In genomic region chr17:18248300-18248731, GRCh38 we compare ENCODE assay signal across 9 cellular contexts. TPM values are rescaled to one million over a fixed set of nuclear protein-coding genes. Genes with fewer than 3 reads are reported as not detected.
DNase-seq lines count a peak whose midpoint lies in the region; ATAC-seq and TF ChIP-seq lines count a peak whose summit lies in the region.
"Had no signal": no experiment of that assay in that cellular context is flagged by ENCODE, and none has a peak within 500 bp of the region (broad histone marks: within the 10 kb centered on the region; RNA-seq: fewer than 3 reads in every experiment).

No MANE protein-coding gene starts in this region.

- no peak overlapping the region for H3K4me2 ChIP-seq in MM.1S (ENCODE audit: low read depth, low read length)

- no peak overlapping the region for H3K9ac ChIP-seq in MM.1S (ENCODE audit: low read length)

- no peak overlapping the region for H3K4me3 ChIP-seq in MM.1S (ENCODE audit: low read length)

- intact Hi-C loops in Right ventricle myocardium superior (cut with DNase I): no loop called here

- H3K9me3 Mint-ChIP-seq in activated naive CD8-positive, alpha-beta T cell treated with anti-CD3 and anti-CD28 coated beads, Interleukin-2, amount 10 ng/mL, durations not matched to agents 7 days and 5 days: no peaks in the 10 kb centered on the region
- H3K9me3 Mint-ChIP-seq: dendritic cell treated with granulocyte-macrophage colony-stimulating factor and Interleukin-4, amounts not matched to agents 40 ng/mL and 50 ng/mL, for 4 days had no signal

- H3K79me2 ChIP-seq in MM.1S (ENCODE audit: low read length): no peaks in the 10 kb centered on the region

- ATAC-seq in activated naive CD8-positive, alpha-beta T cell treated with anti-CD3 and anti-CD28 coated beads, Interleukin-2, amount 10 ng/mL, durations not matched to agents 7 days and 5 days (ENCODE audit: low read depth): peak; percentile 73
- ATAC-seq in Right ventricle myocardium superior (ENCODE audit: poor library complexity) (peak; percentile 64), HG03439 (IDR thresholded peaks at IDR 0.05; ENCODE audit: unreplicated experiment) (no peak), GM19395 (IDR thresholded peaks at IDR 0.05; ENCODE audit: unreplicated experiment) (no peak)

- no peaks in the 10 kb centered on the region for H3K9me2 ChIP-seq in MM.1S (replicated peaks; ENCODE audit: insufficient read depth, low read length)

- H3K4me1 ChIP-seq in MM.1S (ENCODE audit: low read length): no peaks in the 10 kb centered on the region

- peak; percentile 73 for TF ChIP-seq CTCF in MM.1S (IDR thresholded peaks at IDR 0.05; ENCODE audit: low read length)

- H3K27ac Mint-ChIP-seq in activated naive CD8-positive, alpha-beta T cell treated with anti-CD3 and anti-CD28 coated beads, Interleukin-2, amount 10 ng/mL, durations not matched to agents 7 days and 5 days: no peak overlapping the region
- H3K27ac Mint-ChIP-seq: dendritic cell treated with granulocyte-macrophage colony-stimulating factor and Interleukin-4, amounts not matched to agents 40 ng/mL and 50 ng/mL, for 4 days had no signal

- no peaks in the 10 kb centered on the region; the same call in 1 of the 2 replicates for H3K36me3 ChIP-seq in MM.1S (replicated peaks; ENCODE audit: insufficient read depth, low read length)

- H4K20me1 ChIP-seq in MM.1S (ENCODE audit: insufficient read depth, low read length): no peaks in the 10 kb centered on the region

- H3K9me3 ChIP-seq in MM.1S (replicated peaks; ENCODE audit: insufficient read depth, low read length): no peaks in the 10 kb centered on the region

- POLR2A ChIA-PET in activated naive CD8-positive, alpha-beta T cell treated with anti-CD3 and anti-CD28 coated beads, Interleukin-2, amount 10 ng/mL, durations not matched to agents 7 days and 5 days (lab: Charles Lee): interaction anchor here (1.7 kb wide), 1 partner anchor 25 kb away, joined by 3 read pairs; no protein-coding TSS in a partner anchor

- no peaks in the 10 kb centered on the region for H3K27me3 Mint-ChIP-seq in activated naive CD8-positive, alpha-beta T cell treated with anti-CD3 and anti-CD28 coated beads, Interleukin-2, amount 10 ng/mL, durations not matched to agents 7 days and 5 days
- H3K27me3 Mint-ChIP-seq: dendritic cell treated with granulocyte-macrophage colony-stimulating factor and Interleukin-4, amounts not matched to agents 40 ng/mL and 50 ng/mL, for 4 days had no signal

- peak; percentile 75 for DNase-seq in EH (ENCODE audit: low read depth)
- peak; percentile 64 for DNase-seq in MM.1S
- peak; percentile 23 for DNase-seq in SKM-1 treated with dmso at 0.1 percent for 144 hours (lab: John Stamatoyannopoulos, UW; ENCODE audit: unreplicated experiment)
- peak; percentile 69 for DNase-seq in activated naive CD8-positive, alpha-beta T cell treated with anti-CD3 and anti-CD28 coated beads, Interleukin-2, amount 10 ng/mL, durations not matched to agents 7 days and 5 days
- DNase-seq in Right ventricle myocardium superior: peak; percentile 66
- DNase-seq in putamen (ENCODE audit: low spot score): peak; percentile 70

- peaks cover 1% of the 10 kb centered on the region for H3K4me1 Mint-ChIP-seq in activated naive CD8-positive, alpha-beta T cell treated with anti-CD3 and anti-CD28 coated beads, Interleukin-2, amount 10 ng/mL, durations not matched to agents 7 days and 5 days

- peaks cover 8% of the 10 kb centered on the region for H3K36me3 Mint-ChIP-seq in activated naive CD8-positive, alpha-beta T cell treated with anti-CD3 and anti-CD28 coated beads, Interleukin-2, amount 10 ng/mL, durations not matched to agents 7 days and 5 days

- no peaks in the 10 kb centered on the region for H3K27me3 ChIP-seq in MM.1S (replicated peaks; ENCODE audit: insufficient read depth, low read length)

- no peak overlapping the region for H3K4me3 Mint-ChIP-seq in activated naive CD8-positive, alpha-beta T cell treated with anti-CD3 and anti-CD28 coated beads, Interleukin-2, amount 10 ng/mL, durations not matched to agents 7 days and 5 days
- H3K4me3 Mint-ChIP-seq: dendritic cell treated with granulocyte-macrophage colony-stimulating factor and Interleukin-4, amounts not matched to agents 40 ng/mL and 50 ng/mL, for 4 days had no signal

- H3K27ac ChIP-seq in MM.1S (ENCODE audit: low read length): no peak overlapping the region

- no peak overlapping the region for H2AFZ ChIP-seq in MM.1S (ENCODE audit: low read length)

- H3F3A ChIP-seq in MM.1S (ENCODE audit: insufficient read depth, low read length): no peaks in the 10 kb centered on the region

RNA-seq across cellular contexts. Expression of gene FLII, which starts 10.2 kb away (rescaled TPM):
- 100 to 1,000 TPM; 334 to 354 TPM for total RNA-seq in activated naive CD8-positive, alpha-beta T cell treated with anti-CD3 and anti-CD28 coated beads, Interleukin-2, amount 10 ng/mL, durations not matched to agents 7 days and 5 days
- total RNA-seq in Right ventricle myocardium superior: 269 TPM

RNA-seq across cellular contexts. Expression of gene MIEF2, which starts 12.1 kb away (rescaled TPM):
- total RNA-seq in activated naive CD8-positive, alpha-beta T cell treated with anti-CD3 and anti-CD28 coated beads, Interleukin-2, amount 10 ng/mL, durations not matched to agents 7 days and 5 days: 10 to 100 TPM; 14.0 to 14.7 TPM
- total RNA-seq in Right ventricle myocardium superior: 32.7 TPM

RNA-seq across cellular contexts. Expression of gene LLGL1, which starts 22.9 kb away (rescaled TPM):
- 10 to 100 TPM; 21.3 to 21.6 TPM for total RNA-seq in activated naive CD8-positive, alpha-beta T cell treated with anti-CD3 and anti-CD28 coated beads, Interleukin-2, amount 10 ng/mL, durations not matched to agents 7 days and 5 days
- 7.9 TPM for total RNA-seq in Right ventricle myocardium superior

Comparison
In these comparisons a context has a peak if more than half of its experiments do, and no peak if none do; other contexts are left out.
1. DNase-seq: peak in every context shown above with its lines; median percentile 75 in EH; 70 in putamen; 69 in activated naive CD8-positive, alpha-beta T cell treated with anti-CD3 and anti-CD28 coated beads, Interleukin-2, amount 10 ng/mL, durations not matched to agents 7 days and 5 days; 66 in Right ventricle myocardium superior; 64 in MM.1S; 23 in SKM-1 treated with dmso at 0.1 percent for 144 hours.
2. ATAC-seq: peak in activated naive CD8-positive, alpha-beta T cell treated with anti-CD3 and anti-CD28 coated beads, Interleukin-2, amount 10 ng/mL, durations not matched to agents 7 days and 5 days (single experiment) and Right ventricle myocardium superior (single experiment); none in HG03439 (single experiment) and GM19395 (single experiment).